ENCODE assay signal across 20 cellular contexts in the genomic region with DNA sequence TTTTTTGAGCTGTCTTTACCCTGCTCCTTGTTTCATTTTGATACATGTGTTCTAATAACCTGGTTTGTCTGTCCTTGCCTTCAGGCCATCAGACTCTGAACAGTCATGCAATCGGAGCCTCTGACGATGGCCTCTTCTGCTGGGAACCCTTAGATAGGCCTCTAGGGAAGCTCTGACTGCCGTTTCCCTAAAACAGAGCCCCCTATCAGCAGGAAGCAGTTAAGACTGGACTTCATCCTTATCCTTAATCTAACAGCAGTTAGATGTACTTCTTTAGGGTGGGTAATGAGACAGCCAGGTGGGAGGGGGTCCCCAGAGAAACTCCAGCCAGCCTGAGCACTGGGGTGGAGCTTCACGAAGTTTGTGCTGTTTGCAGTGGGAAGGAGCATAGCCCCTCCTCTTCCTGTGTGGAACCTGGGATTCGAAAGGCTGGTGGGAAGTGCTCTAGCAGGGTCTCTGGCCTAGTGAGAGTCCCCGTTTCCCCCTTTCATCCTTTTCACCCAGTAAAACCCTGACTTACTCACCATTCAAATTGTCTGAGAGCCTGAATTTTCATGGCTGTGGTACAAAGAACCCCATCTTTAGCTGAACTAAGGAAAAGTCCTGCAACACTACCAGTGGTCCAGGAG. TPM values are rescaled to one million over a fixed set of nuclear protein-coding genes. Genes with fewer than 3 reads are reported as not detected.
"Had no signal": no experiment of that assay in that cellular context is flagged by ENCODE, and none has a peak within 500 bp of the region (broad histone marks: within the 10 kb centered on the region; RNA-seq: fewer than 3 reads in every experiment).

No MANE protein-coding gene starts in this region.

- ATAC-seq: activated T-helper 17 cell treated with anti-CD3 and anti-CD28 coated beads, Interleukin-2, amount 50 U/mL, for 72 hours; body of pancreas; gastroesophageal sphincter had no signal

- H3K36me3 ChIP-seq: gastroesophageal sphincter, thoracic aorta had no signal

- DNase-seq: activated CD4-positive, alpha-beta T cell treated with anti-CD3 and anti-CD28 coated beads, Interleukin-2, amount 50 U/mL, for 1 hour; activated CD4-positive, CD25-positive, alpha-beta regulatory T cell; activated naive CD4-positive, alpha-beta T cell treated with anti-CD3 and anti-CD28 coated beads, Interleukin-2, amount 50 U/mL, for 16 hours; activated T-cell treated with anti-CD3 and anti-CD28 coated beads for 4 hours; body of pancreas; central memory CD4-positive, alpha-beta T cell; effector CD4-positive, alpha-beta T cell; retina; stimulated activated CD4-positive, alpha-beta T cell treated with anti-CD3 and anti-CD28 coated beads, Interleukin-15, amount 100 ng/mL, for 24 hours; stimulated activated CD4-positive, alpha-beta T cell treated with anti-CD3 and anti-CD28 coated beads, Interleukin-4, amount 100 ng/mL, for 24 hours; T-helper 9 cell had no signal

- H3K4me1 Mint-ChIP-seq: activated T-helper 17 cell treated with anti-CD3 and anti-CD28 coated beads, Interleukin-2, amount 50 U/mL, for 72 hours had no signal

- H3K4me1 ChIP-seq: body of pancreas, gastroesophageal sphincter had no signal

- H3K4me3 Mint-ChIP-seq: activated T-helper 17 cell treated with anti-CD3 and anti-CD28 coated beads, Interleukin-2, amount 50 U/mL, for 72 hours; neural crest cell; stimulated activated naive CD8-positive, alpha-beta T cell treated with anti-CD3 and anti-CD28 coated beads, Interleukin-15, Interleukin-2, amounts not matched to agents 100 ng/mL and 50 ng/mL, for 24 hours had no signal

- H3K4me3 ChIP-seq: body of pancreas, coronary artery, gastroesophageal sphincter, thoracic aorta had no signal

- H3K27me3 ChIP-seq: body of pancreas, gastroesophageal sphincter had no signal

- H3K27ac ChIP-seq: body of pancreas, coronary artery, gastroesophageal sphincter, thoracic aorta had no signal

- H3K27ac Mint-ChIP-seq: activated T-helper 17 cell treated with anti-CD3 and anti-CD28 coated beads, Interleukin-2, amount 50 U/mL, for 72 hours; stimulated activated naive CD8-positive, alpha-beta T cell treated with anti-CD3 and anti-CD28 coated beads, Interleukin-15, Interleukin-2, amounts not matched to agents 100 ng/mL and 50 ng/mL, for 24 hours had no signal

RNA-seq across cellular contexts. Expression of gene SORCS3, which starts 28.4 kb away (rescaled TPM):
- total RNA-seq: activated CD8-positive, alpha-beta memory T cell treated with anti-CD3 and anti-CD28 coated beads for 36 hours; activated T-helper 17 cell treated with anti-CD3 and anti-CD28 coated beads, Interleukin-2, amount 50 U/mL, for 72 hours; body of pancreas; fibroblast of lung; thoracic aorta; ureter had no signal
- polyA plus RNA-seq: fibroblast of lung had no signal
